In genomic region chr2:109760987-109761501, GRCh38 we compare ENCODE assay signal across 8 cellular contexts. TPM values are rescaled to one million over a fixed set of nuclear protein-coding genes. Genes with fewer than 3 reads are reported as not detected.
DNase-seq lines count a peak whose midpoint lies in the region; ATAC-seq and TF ChIP-seq lines count a peak whose summit lies in the region.
"Not testable (repeated sequence)": the region's sequence is repeated elsewhere in the genome, so short reads cannot be mapped to it uniquely, and the experiment has no call there.

No MANE protein-coding gene starts in this region.

- ATAC-seq in SK-N-SH treated with all-trans-retinoic acid at 6 μM for 48 hours, result peak; percentile 70
- ATAC-seq in activated naive CD8-positive, alpha-beta T cell treated with anti-CD3 and anti-CD28 coated beads, Interleukin-2, amount 10 ng/mL, durations not matched to agents 7 days and 5 days (ENCODE audit: low read depth), result peak; percentile 42
- ATAC-seq in left colon, result peak; percentile 30
- ATAC-seq in natural killer cell, result peak; percentile 35 to 62 (median 61)

- whole genome bisulfite sequencing in esophagus muscularis mucosa, result no CpG with 5 or more reads among the region's 31 CpGs

- not testable (repeated sequence) for H3K27ac Mint-ChIP-seq in activated naive CD8-positive, alpha-beta T cell treated with anti-CD3 and anti-CD28 coated beads, Interleukin-2, amount 10 ng/mL, durations not matched to agents 7 days and 5 days; natural killer cell

- intact Hi-C loops in esophagus muscularis mucosa (cut with DNase I); left colon (cut with DNase I, micrococcal nuclease); natural killer cell (cut with micrococcal nuclease); vagina (cut with DNase I): not testable (repeated sequence)

- H3K27me3 Mint-ChIP-seq in activated naive CD8-positive, alpha-beta T cell treated with anti-CD3 and anti-CD28 coated beads, Interleukin-2, amount 10 ng/mL, durations not matched to agents 7 days and 5 days; natural killer cell (ENCODE audit: low read depth in 2 of 2): not testable (repeated sequence)

- H3K4me1 Mint-ChIP-seq in activated naive CD8-positive, alpha-beta T cell treated with anti-CD3 and anti-CD28 coated beads, Interleukin-2, amount 10 ng/mL, durations not matched to agents 7 days and 5 days; natural killer cell: not testable (repeated sequence)

- H3K4me1 ChIP-seq in esophagus muscularis mucosa, vagina: not testable (repeated sequence)

- TF ChIP-seq POLR2A in esophagus muscularis mucosa (IDR thresholded peaks at IDR 0.05; ENCODE audit: low read depth); vagina (IDR thresholded peaks at IDR 0.05): not testable (repeated sequence)

- not testable (repeated sequence) for H3K36me3 Mint-ChIP-seq in activated naive CD8-positive, alpha-beta T cell treated with anti-CD3 and anti-CD28 coated beads, Interleukin-2, amount 10 ng/mL, durations not matched to agents 7 days and 5 days; natural killer cell

- not testable (repeated sequence) for H3K27ac ChIP-seq in esophagus muscularis mucosa (replicated peaks in 1 of 4); vagina

- H3K4me3 ChIP-seq in H7 (ENCODE audit: insufficient read depth, low read depth, low read length), result peak overlapping the region; percentile 23
- peak overlapping the region; percentile 20 to 53 (median 30) for H3K4me3 ChIP-seq in esophagus muscularis mucosa
- peak overlapping the region; percentile 1 to 16 for H3K4me3 ChIP-seq in vagina

- not testable (repeated sequence) for H3K9me3 Mint-ChIP-seq in activated naive CD8-positive, alpha-beta T cell treated with anti-CD3 and anti-CD28 coated beads, Interleukin-2, amount 10 ng/mL, durations not matched to agents 7 days and 5 days; natural killer cell

- not testable (repeated sequence) for TF ChIP-seq CTCF in esophagus muscularis mucosa (IDR thresholded peaks at IDR 0.05); natural killer cell (IDR thresholded peaks at IDR 0.05); vagina (IDR thresholded peaks at IDR 0.05)

- not testable (repeated sequence) for H3K9me3 ChIP-seq in esophagus muscularis mucosa, vagina

- POLR2A ChIA-PET in activated naive CD8-positive, alpha-beta T cell treated with anti-CD3 and anti-CD28 coated beads, Interleukin-2, amount 10 ng/mL, durations not matched to agents 7 days and 5 days (lab: Charles Lee), result not testable (repeated sequence)

- not testable (repeated sequence) for H3K4me3 Mint-ChIP-seq in activated naive CD8-positive, alpha-beta T cell treated with anti-CD3 and anti-CD28 coated beads, Interleukin-2, amount 10 ng/mL, durations not matched to agents 7 days and 5 days; natural killer cell

- DNase-seq in H7; activated naive CD8-positive, alpha-beta T cell treated with anti-CD3 and anti-CD28 coated beads, Interleukin-2, amount 10 ng/mL, durations not matched to agents 7 days and 5 days; esophagus muscularis mucosa (ENCODE audit: extremely low spot score); natural killer cell; vagina (ENCODE audit: extremely low spot score in 2 of 2): not testable (repeated sequence)
- DNase-seq in left colon, result peak in 1 of 2 donors; percentile 3
- DNase-seq in stimulated activated CD4-positive, alpha-beta T cell treated with anti-CD3 and anti-CD28 coated beads, Interleukin-4, amount 100 ng/mL, for 1 hour, result peak; percentile 0

- not testable (repeated sequence) for TF ChIP-seq EP300 in esophagus muscularis mucosa (IDR thresholded peaks at IDR 0.05)

- H3K27me3 ChIP-seq in H7 (ENCODE audit: control insufficient read depth, insufficient read depth, low read length); esophagus muscularis mucosa; vagina: not testable (repeated sequence)

- H3K36me3 ChIP-seq in H7 (replicated peaks; ENCODE audit: control insufficient read depth, insufficient read depth, low read length); esophagus muscularis mucosa; vagina: not testable (repeated sequence)

RNA-seq across cellular contexts. Expression of gene RGPD5, which starts 33.1 kb away (rescaled TPM):
- 18.4 and 18.6 TPM in 2 replicates for total RNA-seq in H7 (2014; rRNA removed; shearing (Covaris generic))
- 10 to 100 TPM; 36.7 to 43.1 TPM for total RNA-seq in activated naive CD8-positive, alpha-beta T cell treated with anti-CD3 and anti-CD28 coated beads, Interleukin-2, amount 10 ng/mL, durations not matched to agents 7 days and 5 days
- total RNA-seq in esophagus muscularis mucosa (10 to 100 TPM; 15.2 to 22.5 (median 16.9) TPM), left colon (10 to 100 TPM; 23.6 to 38.2 TPM), natural killer cell (100 to 1,000 TPM; 110 to 166 (median 111) TPM), vagina (40.0 TPM)
